Comparison of ENCODE assay signal across 23 cellular contexts in the genomic region with DNA sequence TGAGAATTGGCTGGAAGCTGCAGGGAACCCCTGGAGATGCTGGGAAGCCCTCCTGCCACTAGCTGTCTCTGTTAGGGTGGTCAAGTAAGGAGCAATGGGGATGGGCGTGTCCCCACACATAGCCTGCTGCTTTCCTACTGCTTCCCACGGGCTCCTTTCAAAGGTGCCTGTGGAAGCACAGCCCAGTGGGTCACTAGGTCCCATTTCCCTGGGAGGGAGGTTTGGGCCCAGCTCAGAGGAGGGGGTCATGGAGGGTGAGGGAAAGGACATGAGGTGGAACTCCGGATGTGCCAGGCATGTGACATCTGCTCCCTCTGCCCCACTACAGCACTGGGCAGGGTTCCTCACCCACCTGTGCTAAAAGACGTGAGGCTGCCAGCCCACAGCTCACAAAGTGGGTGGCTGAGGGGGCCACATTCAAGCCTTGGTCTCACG. TPM values are rescaled to one million over a fixed set of nuclear protein-coding genes. Genes with fewer than 3 reads are reported as not detected.
DNase-seq lines count a peak whose midpoint lies in the region; ATAC-seq and TF ChIP-seq lines count a peak whose summit lies in the region.
"Had no signal": no experiment of that assay in that cellular context is flagged by ENCODE, and none has a peak within 500 bp of the region (broad histone marks: within the 10 kb centered on the region; RNA-seq: fewer than 3 reads in every experiment).

No MANE protein-coding gene starts in this region.

- H3K27me3 Mint-ChIP-seq in chondrocyte (ENCODE audit: low read depth), result peaks cover 20% of the 10 kb centered on the region

- CTCF ChIA-PET in GM10248 (lab: Yijun Ruan, JAX), result interaction anchor here (1.2 kb wide), 1 partner anchor 15 kb away, joined by 3 read pairs; no protein-coding TSS in a partner anchor

- intact Hi-C loops in cardiac septum (cut with DNase I) (no loop called here), Right ventricle myocardium inferior (cut with DNase I) (no loop called here), posterior vena cava (cut with DNase I) (no loop called here), transverse colon (cut with DNase I; ENCODE audit: low total_unique reads) (no loop called here)

- DNase-seq in cardiac septum (ENCODE audit: low spot score), result peak; percentile 56
- no peak for DNase-seq in Right ventricle myocardium inferior (ENCODE audit: missing footprints)
- DNase-seq in chondrocyte (ENCODE audit: low spot score), result peak; percentile 67
- DNase-seq in posterior vena cava (ENCODE audit: low spot score), result peak; percentile 66
- no peak for DNase-seq in transverse colon
- DNase-seq in GM10248 (ENCODE audit: extremely low spot score), result no peak
- DNase-seq: EL; NCI-H1092; NCI-H1436; NCI-H187 treated with DMSO at 0.1 percent for 48 hours; NCI-H2107; NCI-H446 treated with DMSO at 0.1 percent for 48 hours; NCI-H526 treated with DMSO at 0.1 percent for 48 hours; NK-92 treated with Interleukin-12 subunit alpha and Interleukin-12 subunit beta, amount 100 ng/mL, for 24 hours had no signal

- H3K27ac ChIP-seq in transverse colon, result no peak overlapping the region
- H3K27ac ChIP-seq: A549, SJSA1 had no signal

- H3K4me1 ChIP-seq in transverse colon, result no peaks in the 10 kb centered on the region
- H3K4me1 ChIP-seq: A549, SJSA1 had no signal

- no peak for TF ChIP-seq POLR2A in transverse colon (IDR thresholded peaks at IDR 0.05)

- peaks cover 21% of the 10 kb centered on the region for H3K27me3 ChIP-seq in transverse colon
- H3K27me3 ChIP-seq: SJSA1 had no signal

- no peak overlapping the region for H3K4me3 Mint-ChIP-seq in chondrocyte (ENCODE audit: unreplicated experiment)
- H3K4me3 Mint-ChIP-seq: B cell, CD14-positive monocyte had no signal

- POLR2A ChIA-PET in GM10248 (lab: Yijun Ruan, JAX), result no interaction called here

- no peaks in the 10 kb centered on the region for H3K36me3 ChIP-seq in transverse colon
- H3K36me3 ChIP-seq: SJSA1 had no signal

- no peak for TF ChIP-seq CTCF in chondrocyte (IDR thresholded peaks at IDR 0.05)
- no peak for TF ChIP-seq CTCF in transverse colon (IDR thresholded peaks at IDR 0.05)
- TF ChIP-seq CTCF in GM10248 (IDR thresholded peaks at IDR 0.05; ENCODE audit: control extremely low read depth, extremely low read depth, low read depth, missing control alignments), result no peak

- peaks cover 6% of the 10 kb centered on the region for H3K4me1 Mint-ChIP-seq in chondrocyte (ENCODE audit: low read depth)
- H3K4me1 Mint-ChIP-seq: B cell, CD14-positive monocyte had no signal

- H3K9me3 ChIP-seq in transverse colon, result no peaks in the 10 kb centered on the region
- H3K9me3 ChIP-seq: A549, SJSA1 had no signal

- TF ChIP-seq EP300 in transverse colon (IDR thresholded peaks at IDR 0.05; ENCODE audit: low read depth), result no peak

- ATAC-seq in Right ventricle myocardium inferior (no peak), HG03280 (IDR thresholded peaks at IDR 0.05; ENCODE audit: unreplicated experiment) (no peak)
- ATAC-seq: A549, HepG2, K562, Panc1 had no signal

- H3K36me3 Mint-ChIP-seq in chondrocyte (ENCODE audit: low read depth), result no peaks in the 10 kb centered on the region
- H3K36me3 Mint-ChIP-seq: CD14-positive monocyte had no signal

- no peak overlapping the region for H3K4me3 ChIP-seq in transverse colon
- H3K4me3 ChIP-seq: A549, K562, SJSA1 had no signal

- no peak overlapping the region for H3K27ac Mint-ChIP-seq in chondrocyte (ENCODE audit: unreplicated experiment)
- H3K27ac Mint-ChIP-seq: B cell, CD14-positive monocyte had no signal

- no peaks in the 10 kb centered on the region for H3K9me3 Mint-ChIP-seq in chondrocyte (ENCODE audit: low read depth)
- H3K9me3 Mint-ChIP-seq: CD14-positive monocyte had no signal

- in situ Hi-C loops in transverse colon (cut with MboI; ENCODE audit: low pct_ligation_motif_present in 1 of 4, low pct_unique_long_range_greater_than_20kb in 1 of 4, low sequenced_read_pairs in 3 of 4), result no loop called here

- 70% methylated on average over 5 of the region's 5 CpGs; no CpG with 5 or more reads in 1 of the 2 donors for WGBS in transverse colon (ENCODE audit: low coverage in 1 of 2), 2 donors

RNA-seq across cellular contexts. Expression of a gene that starts 24.4 kb away (rescaled TPM):
- total RNA-seq in cardiac septum (8.3 TPM), Right ventricle myocardium inferior (8.7 TPM), chondrocyte (not detected in 3 replicates), posterior vena cava (1 to 10 TPM; 1.0 to 1.6 TPM), transverse colon (10 to 100 TPM in 1 of 4 donors, 1 to 10 TPM in 3; 3.7 to 14.3 (median 5.1) TPM)
- total RNA-seq: H4, HepG2, K562, SJSA1 had no signal

Comparison
In these comparisons a context has a peak if more than half of its experiments do, and no peak if none do; other contexts are left out.
1. DNase-seq: peak in cardiac septum (single experiment), chondrocyte (single experiment) and posterior vena cava (single experiment); none in Right ventricle myocardium inferior (single experiment), transverse colon (single experiment) and GM10248 (single experiment).